Comparison of ENCODE assay signal across 9 cellular contexts in the genomic region with DNA sequence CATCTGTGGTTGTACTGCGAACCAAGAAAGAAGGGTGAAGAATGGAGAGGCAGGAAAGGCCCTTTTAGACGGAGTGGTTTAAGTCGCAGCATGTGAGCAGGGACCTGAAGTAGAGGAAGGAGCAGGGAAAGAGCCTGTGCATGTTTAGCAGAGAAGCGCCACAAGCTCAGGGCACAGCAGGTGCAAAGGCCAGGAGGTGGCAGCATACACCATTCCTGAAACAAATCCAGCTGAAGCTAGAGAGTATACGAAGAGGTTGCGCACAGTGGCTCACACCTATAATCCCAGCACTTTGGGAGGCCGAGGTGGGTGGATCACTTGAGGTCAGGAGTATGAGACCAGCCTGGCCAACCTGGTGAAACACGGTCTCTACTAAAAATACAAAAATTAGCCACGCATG. TPM values are rescaled to one million over a fixed set of nuclear protein-coding genes. Genes with fewer than 3 reads are reported as not detected.
A peak's percentile ranks its signal among the peaks of the same experiment; 100 is the strongest.
DNase-seq lines count a peak whose midpoint lies in the region; FAIRE-seq and TF ChIP-seq lines count a peak whose summit lies in the region.
"Had no signal": no experiment of that assay in that cellular context is flagged by ENCODE, and none has a peak within 500 bp of the region (broad histone marks: within the 10 kb centered on the region; RNA-seq: fewer than 3 reads in every experiment).

No MANE protein-coding gene starts in this region.

- no peak overlapping the region for H3K4me3 ChIP-seq in vagina
- H3K4me3 ChIP-seq: SK-N-MC had no signal

- no peak for TF ChIP-seq POLR2A in vagina (IDR thresholded peaks at IDR 0.05)

- H3K4me1 ChIP-seq in vagina: no peaks in the 10 kb centered on the region

- FAIRE-seq in RCC 7860 (lab: Jason Lieb, UNC): no peak

- H3K27me3 ChIP-seq in vagina: no peaks in the 10 kb centered on the region

- DNase-seq in D341Med (ENCODE audit: low spot score): peak; percentile 53
- DNase-seq in HEK293T (ENCODE audit: extremely low spot score): peak; percentile 31
- DNase-seq in UCSD-AML1 (lab: John Stamatoyannopoulos, UW; ENCODE audit: unreplicated experiment): peak; percentile 28
- peak; percentile 35 for DNase-seq in iris pigment epithelial cell (ENCODE audit: low read depth)
- no peak for DNase-seq in mesenteric fat pad (ENCODE audit: low spot score)
- DNase-seq in RCC 7860 (ENCODE audit: low spot score): no peak
- no peak for DNase-seq in vagina (ENCODE audit: extremely low spot score in 2 of 2)
- DNase-seq in activated effector memory CD4-positive, alpha-beta T cell treated with anti-CD3 and anti-CD28 coated beads, Interleukin-2, amount 50 U/mL, for 16 hours: no peak

- POLR2A ChIA-PET in HEK293T (lab: Yijun Ruan, JAX): no interaction called here

- no peaks in the 10 kb centered on the region for H3K36me3 ChIP-seq in vagina

- CTCF ChIA-PET in HEK293T (lab: Yijun Ruan, JAX): interaction anchor here (0.6 kb wide), 1 partner anchor 1019 kb away, joined by 3 read pairs; no protein-coding TSS in a partner anchor

- no peaks in the 10 kb centered on the region for H3K9me3 ChIP-seq in vagina

- intact Hi-C loops in vagina (cut with DNase I): no loop called here

- no peak overlapping the region for H3K27ac ChIP-seq in vagina
- H3K27ac ChIP-seq: SK-N-MC had no signal

- TF ChIP-seq CTCF in vagina (IDR thresholded peaks at IDR 0.05): no peak

TF ChIP-seq in HEK293T, 16 proteins besides CTCF, POLR2A, EP300 and RAD21:
- no peak for TF ChIP-seq HDGF (IDR thresholded peaks at IDR 0.05; ENCODE audit: borderline replicate concordance)
- TF ChIP-seq ZNF384 (IDR thresholded peaks at IDR 0.05): no peak
- TF ChIP-seq FOXA1 (IDR thresholded peaks at IDR 0.05): no peak
- TF ChIP-seq CTBP1 (IDR thresholded peaks at IDR 0.05; ENCODE audit: borderline replicate concordance): no peak
TF ChIP-seq in HEK293T: peak in this region for 0.

RNA-seq across cellular contexts. Expression of gene HELB, which starts 49.9 kb away (rescaled TPM):
- total RNA-seq in mesenteric fat pad (2.9 TPM), vagina (5.2 TPM)

Comparison
In these comparisons a context has a peak if more than half of its experiments do, and no peak if none do; other contexts are left out.
1. DNase-seq: peak in D341Med (single experiment), HEK293T (single experiment), UCSD-AML1 (single experiment) and iris pigment epithelial cell (single experiment); none in mesenteric fat pad (single experiment), RCC 7860 (single experiment), vagina (0 of 2) and activated effector memory CD4-positive, alpha-beta T cell treated with anti-CD3 and anti-CD28 coated beads, Interleukin-2, amount 50 U/mL, for 16 hours (single experiment).